Comparison of ENCODE assay signal across 8 cellular contexts in genomic region chr4:55866973-55867574, GRCh38. TPM values are rescaled to one million over a fixed set of nuclear protein-coding genes. Genes with fewer than 3 reads are reported as not detected.
DNase-seq lines count a peak whose midpoint lies in the region; ATAC-seq and TF ChIP-seq lines count a peak whose summit lies in the region.

No MANE protein-coding gene starts in this region.

- peak overlapping the region; percentile 79 to 86 for H3K27ac Mint-ChIP-seq in natural killer cell treated with Interleukin-12 subunit alpha and Interleukin-12 subunit beta and Interleukin-15 and Interleukin-18, amount 100 ng/mL, for 72 hours

- peaks cover 16 to 26% of the 10 kb centered on the region in 2 donors for H3K4me1 Mint-ChIP-seq in natural killer cell treated with Interleukin-12 subunit alpha and Interleukin-12 subunit beta and Interleukin-15 and Interleukin-18, amount 100 ng/mL, for 72 hours (ENCODE audit: low read depth in 2 of 2)

- peak; percentile 74 for DNase-seq in CD1c-positive myeloid dendritic cell (ENCODE audit: extremely low spot score)
- peak; percentile 47 for DNase-seq in NCI-H1105 treated with DMSO at 0.1 percent for 48 hours (lab: John Stamatoyannopoulos, UW)
- DNase-seq in SKM-1 (lab: John Stamatoyannopoulos, UW; ENCODE audit: unreplicated experiment), result peak; percentile 6
- peak; percentile 73 to 75 for DNase-seq in erythroblast (lab: John Stamatoyannopoulos, UW)
- DNase-seq in natural killer cell treated with Interleukin-12 subunit alpha and Interleukin-12 subunit beta and Interleukin-15 and Interleukin-18, amount 100 ng/mL, for 72 hours (ENCODE audit: low spot score), result peak; percentile 74
- no peak for DNase-seq in 8988T

- TF ChIP-seq POLR2A in erythroblast (IDR thresholded peaks at IDR 0.05; ENCODE audit: low read length), result no peak

- H3K9me3 Mint-ChIP-seq in natural killer cell treated with Interleukin-12 subunit alpha and Interleukin-12 subunit beta and Interleukin-15 and Interleukin-18, amount 100 ng/mL, for 72 hours, result no peaks in the 10 kb centered on the region

- peaks cover 14% of the 10 kb centered on the region for H3K36me3 Mint-ChIP-seq in natural killer cell treated with Interleukin-12 subunit alpha and Interleukin-12 subunit beta and Interleukin-15 and Interleukin-18, amount 100 ng/mL, for 72 hours

- peak overlapping the region; percentile 70 for H3K4me3 Mint-ChIP-seq in natural killer cell treated with Interleukin-12 subunit alpha and Interleukin-12 subunit beta and Interleukin-15 and Interleukin-18, amount 100 ng/mL, for 72 hours

- H3K27me3 Mint-ChIP-seq in natural killer cell treated with Interleukin-12 subunit alpha and Interleukin-12 subunit beta and Interleukin-15 and Interleukin-18, amount 100 ng/mL, for 72 hours, result no peaks in the 10 kb centered on the region

- ATAC-seq in GM18502 (IDR thresholded peaks at IDR 0.05; ENCODE audit: poor library complexity, unreplicated experiment) (peak; percentile 86), HG02840 (IDR thresholded peaks at IDR 0.05; ENCODE audit: low FRiP score, unreplicated experiment) (peak; percentile 75)
- peak; percentile 65 to 76 for ATAC-seq in natural killer cell treated with Interleukin-12 subunit alpha and Interleukin-12 subunit beta and Interleukin-15 and Interleukin-18, amount 100 ng/mL, for 72 hours

RNA-seq across cellular contexts. Expression of gene EXOC1, which starts 13.6 kb away (rescaled TPM):
- 10 to 100 TPM; 22.1 to 26.1 TPM for total RNA-seq in natural killer cell treated with Interleukin-12 subunit alpha and Interleukin-12 subunit beta and Interleukin-15 and Interleukin-18, amount 100 ng/mL, for 72 hours

RNA-seq across cellular contexts. Expression of gene EXOC1L, which starts 47.5 kb away (rescaled TPM):
- not detected for total RNA-seq in natural killer cell treated with Interleukin-12 subunit alpha and Interleukin-12 subunit beta and Interleukin-15 and Interleukin-18, amount 100 ng/mL, for 72 hours
